Comparison of ENCODE assay signal across 15 cellular contexts in genomic region chr14:62017651-62018230, GRCh38.
DNase-seq lines count a peak whose midpoint lies in the region; ATAC-seq and TF ChIP-seq lines count a peak whose summit lies in the region.
"Had no signal": no experiment of that assay in that cellular context is flagged by ENCODE, and none has a peak within 500 bp of the region (broad histone marks: within the 10 kb centered on the region; RNA-seq: fewer than 3 reads in every experiment).

No MANE protein-coding gene starts in this region.

- H2BK120ac ChIP-seq in mesenchymal stem cell (ENCODE audit: low read depth, low read length): no peak overlapping the region

- WGBS in mesenchymal stem cell: 68% methylated on average over 6 of the region's 7 CpGs

- H2BK5ac ChIP-seq in mesenchymal stem cell (ENCODE audit: low read depth, low read length, poor library complexity, severe bottlenecking): peak overlapping the region; percentile 34

- H3K36me3 ChIP-seq in GM23338 (ENCODE audit: insufficient read depth) (no peaks in the 10 kb centered on the region), mesenchymal stem cell (ENCODE audit: control insufficient read depth in 1 of 2, insufficient read depth in 2 of 2, low read depth in 1 of 2, low read length in 2 of 2) (no peaks in the 10 kb centered on the region)
- H3K36me3 ChIP-seq: BLaER1 had no signal

- no peak overlapping the region for H2AK5ac ChIP-seq in mesenchymal stem cell (ENCODE audit: low read length, severe bottlenecking)

- no peaks in the 10 kb centered on the region; the same call in 2 of the 3 replicates for H3K9me3 Mint-ChIP-seq in GM23338
- no peaks in the 10 kb centered on the region for H3K9me3 Mint-ChIP-seq in effector memory CD8-positive, alpha-beta T cell
- H3K9me3 Mint-ChIP-seq: CD8-positive, alpha-beta memory T cell had no signal

- no peak overlapping the region for H3K27ac ChIP-seq in GM23338 (ENCODE audit: low read depth)
- H3K27ac ChIP-seq in foreskin keratinocyte: no peak overlapping the region
- H3K27ac ChIP-seq in mesenchymal stem cell (ENCODE audit: low read length, poor library complexity, severe bottlenecking): peak overlapping the region; percentile 11
- H3K27ac ChIP-seq: BLaER1, GM23248 had no signal

- no peak overlapping the region for H3K23ac ChIP-seq in mesenchymal stem cell (ENCODE audit: low read length in 2 of 2)

- no peaks in the 10 kb centered on the region for H3K9me2 ChIP-seq in GM23338 (ENCODE audit: insufficient read depth)

- H2AFZ ChIP-seq in GM23338 (no peak overlapping the region), mesenchymal stem cell (ENCODE audit: low read depth, low read length) (no peak overlapping the region)
- H2AFZ ChIP-seq: GM23248 had no signal

- peak; percentile 9 for DNase-seq in GM23338 (ENCODE audit: low spot score)
- peak; percentile 11 for DNase-seq in SW480 (ENCODE audit: low spot score)
- peak; percentile 15 to 59 for DNase-seq in foreskin keratinocyte
- no peak for DNase-seq in mesenchymal stem cell
- DNase-seq in HCEC 1CT: no peak
- DNase-seq in effector memory CD8-positive, alpha-beta T cell: no peak
- DNase-seq in KG1 (lab: John Stamatoyannopoulos, UW): no peak
- DNase-seq: 8988T; AML-193; Caco-2; CD8-positive, alpha-beta memory T cell; GM23248; H7 had no signal

- H3K4me1 Mint-ChIP-seq in GM23338: no peaks in the 10 kb centered on the region
- no peaks in the 10 kb centered on the region for H3K4me1 Mint-ChIP-seq in effector memory CD8-positive, alpha-beta T cell (ENCODE audit: low read depth in 2 of 2)
- H3K4me1 Mint-ChIP-seq: CD8-positive, alpha-beta memory T cell had no signal

- H2BK12ac ChIP-seq in mesenchymal stem cell (ENCODE audit: low read length in 2 of 2): no peak overlapping the region

- no peak overlapping the region for H3K4me3 Mint-ChIP-seq in GM23338
- no peak overlapping the region for H3K4me3 Mint-ChIP-seq in effector memory CD8-positive, alpha-beta T cell
- H3K4me3 Mint-ChIP-seq: CD8-positive, alpha-beta memory T cell had no signal

- H3K27me3 Mint-ChIP-seq in GM23338 (ENCODE audit: insufficient read depth, low read depth, poor library complexity): no peaks in the 10 kb centered on the region
- peaks cover 5 to 12% of the 10 kb centered on the region in 2 donors for H3K27me3 Mint-ChIP-seq in effector memory CD8-positive, alpha-beta T cell

- H3K4ac ChIP-seq in mesenchymal stem cell (ENCODE audit: low read depth in 1 of 2, low read length in 2 of 2): no peak overlapping the region

- H3K27me3 ChIP-seq in GM23338 (ENCODE audit: insufficient read depth): no peaks in the 10 kb centered on the region
- H3K27me3 ChIP-seq in foreskin keratinocyte: no peaks in the 10 kb centered on the region
- H3K27me3 ChIP-seq in mesenchymal stem cell (ENCODE audit: control insufficient read depth in 1 of 2, insufficient read depth in 1 of 2, low read length in 2 of 2): peaks cover 0 to 6% of the 10 kb centered on the region in 2 experiments
- H3K27me3 ChIP-seq: BLaER1 had no signal

- no peaks in the 10 kb centered on the region for H4K20me1 ChIP-seq in GM23338 (replicated peaks; ENCODE audit: insufficient read depth)
- H4K20me1 ChIP-seq: BLaER1 had no signal

- no peak overlapping the region for H4K91ac ChIP-seq in mesenchymal stem cell (ENCODE audit: low read length)

- H3K36me3 Mint-ChIP-seq in GM23338 (ENCODE audit: low read depth): no peaks in the 10 kb centered on the region
- H3K36me3 Mint-ChIP-seq in effector memory CD8-positive, alpha-beta T cell (ENCODE audit: insufficient read depth): no peaks in the 10 kb centered on the region
- H3K36me3 Mint-ChIP-seq: CD8-positive, alpha-beta memory T cell had no signal

- TF ChIP-seq CTCF in GM23338 (conservative IDR thresholded peaks at IDR 0.05; ENCODE audit: low read depth in 2 of 2) (no peak), foreskin keratinocyte (conservative IDR thresholded peaks at IDR 0.05) (no peak)

- H3K79me1 ChIP-seq in mesenchymal stem cell (replicated peaks; ENCODE audit: low read length, poor library complexity, severe bottlenecking): peaks cover 1% of the 10 kb centered on the region

- H3K27ac Mint-ChIP-seq in GM23338: no peak overlapping the region
- H3K27ac Mint-ChIP-seq in effector memory CD8-positive, alpha-beta T cell: no peak overlapping the region
- H3K27ac Mint-ChIP-seq: CD8-positive, alpha-beta memory T cell had no signal

- H3K4me2 ChIP-seq in GM23338 (no peak overlapping the region), mesenchymal stem cell (ENCODE audit: low read length, poor library complexity, severe bottlenecking) (no peak overlapping the region)
- H3K4me2 ChIP-seq: BLaER1 had no signal

- H3K9me3 ChIP-seq in mesenchymal stem cell (ENCODE audit: control insufficient read depth, low read length): no peaks in the 10 kb centered on the region
- H3K9me3 ChIP-seq: BLaER1, Caco-2 had no signal

- H3K18ac ChIP-seq in mesenchymal stem cell (ENCODE audit: low read depth in 1 of 2, low read length in 2 of 2): no peak overlapping the region

- no peak for ATAC-seq in GM23338
- ATAC-seq in foreskin keratinocyte: no peak
- no peak for ATAC-seq in GM18498 (IDR thresholded peaks at IDR 0.05; ENCODE audit: unreplicated experiment)
- no peak for ATAC-seq in effector memory CD8-positive, alpha-beta T cell (replicated peaks)

- no peak overlapping the region for H2BK15ac ChIP-seq in mesenchymal stem cell (ENCODE audit: low read depth, poor library complexity, severe bottlenecking)

- no peaks in the 10 kb centered on the region for H3F3A ChIP-seq in GM23338 (replicated peaks; ENCODE audit: low read depth)

- no peaks in the 10 kb centered on the region for H3K79me2 ChIP-seq in GM23338 (replicated peaks; ENCODE audit: insufficient read depth)

- H3K9ac ChIP-seq in mesenchymal stem cell (ENCODE audit: low read length): no peak overlapping the region
- H3K9ac ChIP-seq: BLaER1, GM23248 had no signal

- H3K4me1 ChIP-seq in GM23338 (ENCODE audit: insufficient read depth) (no peaks in the 10 kb centered on the region), foreskin keratinocyte (no peaks in the 10 kb centered on the region), mesenchymal stem cell (ENCODE audit: control insufficient read depth, insufficient read depth, low read depth, low read length) (peaks cover 3% of the 10 kb centered on the region)
- H3K4me1 ChIP-seq: BLaER1, Caco-2 had no signal

- H3K4me3 ChIP-seq in GM23338: no peak overlapping the region
- no peak overlapping the region for H3K4me3 ChIP-seq in mesenchymal stem cell (ENCODE audit: insufficient read depth in 1 of 2, low read depth in 1 of 2, low read length in 2 of 2)
- H3K4me3 ChIP-seq: BLaER1, GM23248 had no signal

- no peak overlapping the region for H3K14ac ChIP-seq in mesenchymal stem cell (ENCODE audit: low read length in 2 of 2)

- H4K8ac ChIP-seq in mesenchymal stem cell (ENCODE audit: low read length): no peak overlapping the region

TF ChIP-seq in GM23338, 12 proteins besides CTCF, POLR2A, EP300 and RAD21 (continues in another document):
- no peak for TF ChIP-seq EZH2phosphoT487 (IDR thresholded peaks at IDR 0.05; ENCODE audit: unreplicated experiment)
- no peak for TF ChIP-seq ETS1 (IDR thresholded peaks at IDR 0.05)
- TF ChIP-seq REST (IDR thresholded peaks at IDR 0.05; ENCODE audit: unreplicated experiment): no peak
- TF ChIP-seq EZH2 (IDR thresholded peaks at IDR 0.05; ENCODE audit: low read depth, unreplicated experiment): no peak
- no peak for TF ChIP-seq ZNF331 (CRISPR knock-in tag; IDR thresholded peaks at IDR 0.05; ENCODE audit: low read depth)
- no peak for TF ChIP-seq ZNF114 (CRISPR knock-in tag; IDR thresholded peaks at IDR 0.05)

Comparison
In these comparisons a context has a peak if more than half of its experiments do, and no peak if none do; other contexts are left out.
1. DNase-seq: peak in GM23338 (single experiment), SW480 (single experiment) and foreskin keratinocyte (2 of 2); none in mesenchymal stem cell (single experiment), HCEC 1CT (single experiment), effector memory CD8-positive, alpha-beta T cell (0 of 3) and KG1 (single experiment).